Comparison of ENCODE assay signal across 31 cellular contexts in genomic region chr14:22423958-22424357, GRCh38.
"Had no signal": no experiment of that assay in that cellular context is flagged by ENCODE, and none has a peak within 500 bp of the region (broad histone marks: within the 10 kb centered on the region; RNA-seq: fewer than 3 reads in every experiment).

No MANE protein-coding gene starts in this region.

- H3K9me3 ChIP-seq: breast epithelium, ovary, prostate gland, stomach, suprapubic skin, tibial artery, upper lobe of right lung had no signal

- FAIRE-seq: endothelial cell of umbilical vein, kidney had no signal

- H3K27me3 ChIP-seq: breast epithelium, ovary, stomach, suprapubic skin, tibial artery, upper lobe of right lung had no signal

- H3K4me3 ChIP-seq: breast epithelium, ovary, prostate gland, skin epidermis, stomach, suprapubic skin, tibial artery, upper lobe of right lung had no signal

- DNase-seq: activated CD4-positive, alpha-beta T cell treated with anti-CD3 and anti-CD28 coated beads, Interleukin-2, amount 50 U/mL, for 1 hour; activated CD4-positive, CD25-positive, alpha-beta regulatory T cell treated with anti-CD3 and anti-CD28 coated beads, Interleukin-2, amount 50 U/mL, for 72 hours; activated CD8-positive, alpha-beta T cell treated with anti-CD3 and anti-CD28 coated beads for 36 hours; activated gamma-delta T cell treated with Interleukin-2 at 50 U/mL for 16 hours; activated naive CD4-positive, alpha-beta T cell treated with anti-CD3 and anti-CD28 coated beads, Interleukin-2, amount 50 U/mL, for 16 hours; activated T-cell treated with anti-CD3 and anti-CD28 coated beads, Interleukin-2, amount 50 U/mL, for 4 hours; central memory CD4-positive, alpha-beta T cell; foreskin fibroblast; head of caudate nucleus; hippocampal formation; kidney; naive thymus-derived CD4-positive, alpha-beta T cell; ovary; retina; stimulated activated CD4-positive, alpha-beta T cell treated with anti-CD3 and anti-CD28 coated beads, Interleukin-4, amount 100 ng/mL, for 4 hours; stimulated activated CD8-positive, alpha-beta memory T cell treated with anti-CD3 and anti-CD28 coated beads, Interleukin-4, amount 100 ng/mL, for 48 hours; stimulated activated naive B cell treated with anti-CD40 and anti-IgM and Interleukin-4, amounts not matched to agents 10 μg/mL and 1 μg/mL and 100 μg/mL, for 72 hours; stomach; T-helper 1 cell; tibial artery; upper lobe of right lung had no signal

- H3K9me3 Mint-ChIP-seq: activated CD8-positive, alpha-beta T cell treated with anti-CD3 and anti-CD28 coated beads for 36 hours; activated T-cell treated with anti-CD3 and anti-CD28 coated beads, Interleukin-2, amount 50 U/mL, for 4 hours; activated T-helper 17 cell treated with anti-CD3 and anti-CD28 coated beads, Interleukin-2, amount 50 U/mL, for 72 hours; naive thymus-derived CD4-positive, alpha-beta T cell; stimulated activated naive B cell treated with anti-CD40 and anti-IgM and Interleukin-4, amounts not matched to agents 10 μg/mL and 1 μg/mL and 100 μg/mL, for 72 hours; T-helper 2 cell treated with Interferon-gamma antibody and Interleukin-4, amounts not matched to agents 5 μg/mL and 100 μg/mL, for 36 hours had no signal

- H3K4me1 Mint-ChIP-seq: activated T-helper 17 cell treated with anti-CD3 and anti-CD28 coated beads, Interleukin-2, amount 50 U/mL, for 72 hours had no signal

- H3K4me3 Mint-ChIP-seq: activated CD8-positive, alpha-beta T cell treated with anti-CD3 and anti-CD28 coated beads for 36 hours; activated T-cell treated with anti-CD3 and anti-CD28 coated beads, Interleukin-2, amount 50 U/mL, for 4 hours; activated T-helper 17 cell treated with anti-CD3 and anti-CD28 coated beads, Interleukin-2, amount 50 U/mL, for 72 hours; mesothelial cell of epicardium; stimulated activated naive B cell treated with anti-CD40 and anti-IgM and Interleukin-4, amounts not matched to agents 10 μg/mL and 1 μg/mL and 100 μg/mL, for 72 hours; T-helper 2 cell treated with Interferon-gamma antibody and Interleukin-4, amounts not matched to agents 5 μg/mL and 100 μg/mL, for 36 hours had no signal

- H3K27me3 Mint-ChIP-seq: activated CD8-positive, alpha-beta T cell treated with anti-CD3 and anti-CD28 coated beads for 36 hours; activated T-helper 17 cell treated with anti-CD3 and anti-CD28 coated beads, Interleukin-2, amount 50 U/mL, for 72 hours; naive thymus-derived CD4-positive, alpha-beta T cell had no signal

- H3K36me3 ChIP-seq: breast epithelium, ovary, prostate gland, stomach, suprapubic skin, tibial artery, upper lobe of right lung had no signal

- H3K4me1 ChIP-seq: breast epithelium, prostate gland had no signal

- H3K27ac ChIP-seq: breast epithelium, ovary, prostate gland, skin epidermis, stomach, suprapubic skin, tibial artery, upper lobe of right lung had no signal

- H3K36me3 Mint-ChIP-seq: mesothelial cell of epicardium; naive thymus-derived CD4-positive, alpha-beta T cell; stimulated activated naive B cell treated with anti-CD40 and anti-IgM and Interleukin-4, amounts not matched to agents 10 μg/mL and 1 μg/mL and 100 μg/mL, for 72 hours had no signal

- H3K27ac Mint-ChIP-seq: activated CD8-positive, alpha-beta T cell treated with anti-CD3 and anti-CD28 coated beads for 36 hours; activated T-helper 17 cell treated with anti-CD3 and anti-CD28 coated beads, Interleukin-2, amount 50 U/mL, for 72 hours; mesothelial cell of epicardium; naive thymus-derived CD4-positive, alpha-beta T cell; stimulated activated naive B cell treated with anti-CD40 and anti-IgM and Interleukin-4, amounts not matched to agents 10 μg/mL and 1 μg/mL and 100 μg/mL, for 72 hours; T-helper 2 cell treated with Interferon-gamma antibody and Interleukin-4, amounts not matched to agents 5 μg/mL and 100 μg/mL, for 36 hours had no signal

- ATAC-seq: activated CD8-positive, alpha-beta T cell treated with anti-CD3 and anti-CD28 coated beads for 36 hours; activated T-cell treated with anti-CD3 and anti-CD28 coated beads, Interleukin-2, amount 50 U/mL, for 4 hours; activated T-helper 17 cell treated with anti-CD3 and anti-CD28 coated beads, Interleukin-2, amount 50 U/mL, for 72 hours; esophagus mucosa; naive thymus-derived CD4-positive, alpha-beta T cell; sciatic nerve; stimulated activated naive B cell treated with anti-CD40 and anti-IgM and Interleukin-4, amounts not matched to agents 10 μg/mL and 1 μg/mL and 100 μg/mL, for 72 hours; upper lobe of right lung had no signal
